8 cellular contexts compared by ENCODE assay signal in genomic region chr17:42322382-42323267, GRCh38. TPM values are rescaled to one million over a fixed set of nuclear protein-coding genes. Genes with fewer than 3 reads are reported as not detected.
DNase-seq lines count a peak whose midpoint lies in the region; ATAC-seq and TF ChIP-seq lines count a peak whose summit lies in the region.

No MANE protein-coding gene starts in this region.

- no peaks in the 10 kb centered on the region; the same call in 1 of the 2 replicates for H3K27me3 Mint-ChIP-seq in WTC11 (ENCODE audit: low read depth)

- POLR2A ChIA-PET in WTC11 (lab: Charles Lee): interaction anchor here (0.5 to 2.1 kb wide), 3 partner anchors 27 to 83 kb away, joined by 3 to 5 read pairs (median 3); partner anchors contain the start of gene STAT3

- H3K4me1 Mint-ChIP-seq in WTC11: peaks cover 16% of the 10 kb centered on the region

- DNase-seq in GF-D8 (lab: John Stamatoyannopoulos, UW): peak; percentile 66
- DNase-seq in NCI-H345 (lab: John Stamatoyannopoulos, UW): peak; percentile 91
- DNase-seq in WTC11 (ENCODE audit: low spot score): peak; percentile 98
- DNase-seq in T47D (ENCODE audit: low read depth in 1 of 2, low spot score in 1 of 2): peak; percentile 90 to 94
- DNase-seq in iris pigment epithelial cell (ENCODE audit: low read depth): peak; percentile 91
- DNase-seq in stimulated activated CD4-positive, alpha-beta T cell treated with anti-CD3 and anti-CD28 coated beads, Interleukin-15, amount 100 ng/mL, for 24 hours: peak; percentile 97

- ATAC-seq in HG03103 (IDR thresholded peaks at IDR 0.05; ENCODE audit: low read depth, unreplicated experiment) (peak; percentile 58), WTC11 (peak; percentile 97), HG03095 (IDR thresholded peaks at IDR 0.05; ENCODE audit: unreplicated experiment) (no peak)

- in situ Hi-C loops in T47D (cut with HindIII; ENCODE audit: low pct_unique_long_range_greater_than_20kb, low sequenced_read_pairs): no loop called here

- CTCF ChIA-PET in WTC11 (lab: Charles Lee): interaction anchor here (0.6 to 5.4 kb wide), 11 partner anchors 9 to 205 kb away, joined by 3 to 123 read pairs (median 5); no protein-coding TSS in a partner anchor

- peaks cover 70% of the 10 kb centered on the region for H3K36me3 Mint-ChIP-seq in WTC11

- no peak overlapping the region for H3K4me3 Mint-ChIP-seq in WTC11

- peak overlapping the region; percentile 34 for H3K27ac Mint-ChIP-seq in WTC11

- peak; percentile 97 for TF ChIP-seq CTCF in WTC11 (IDR thresholded peaks at IDR 0.05)

- H3K9me3 Mint-ChIP-seq in WTC11: no peaks in the 10 kb centered on the region

TF ChIP-seq in WTC11, 78 proteins besides CTCF, POLR2A, EP300 and RAD21:
- TF ChIP-seq SP1 (CRISPR knock-in tag; conservative IDR thresholded peaks at IDR 0.05) (0 out of 2 replicates have a peak, but pooled peaks have one; percentile 54), ZNF219 (CRISPR knock-in tag; IDR thresholded peaks at IDR 0.05; ENCODE audit: borderline replicate concordance) (no peak), TEAD1 (CRISPR knock-in tag; IDR thresholded peaks at IDR 0.05) (no peak), NFATC4 (CRISPR knock-in tag; IDR thresholded peaks at IDR 0.05) (no peak), GTF2I (CRISPR knock-in tag; conservative IDR thresholded peaks at IDR 0.05) (no peak), FOXK1 (CRISPR knock-in tag; IDR thresholded peaks at IDR 0.05) (peak; percentile 23; the same call in 1 of the 2 replicates)
TF ChIP-seq in WTC11: peak in this region for 2.

RNA-seq across cellular contexts. Expression of gene STAT5A, which starts 34.3 kb away (rescaled TPM):
- 6.6 to 10.9 TPM (median 9.7 TPM) in 3 replicates for total RNA-seq in WTC11 (2021)

RNA-seq across cellular contexts. Expression of gene STAT5B, which starts 46.4 kb away (rescaled TPM):
- 36.4 to 42.2 TPM (median 37.9 TPM) in 3 replicates for total RNA-seq in WTC11 (2021)
